21 cellular contexts compared by ENCODE assay signal in genomic region chr19:46629546-46630025, GRCh38. TPM values are rescaled to one million over a fixed set of nuclear protein-coding genes. Genes with fewer than 3 reads are reported as not detected.
DNase-seq lines count a peak whose midpoint lies in the region; ATAC-seq and TF ChIP-seq lines count a peak whose summit lies in the region.
"Had no signal": no experiment of that assay in that cellular context is flagged by ENCODE, and none has a peak within 500 bp of the region (broad histone marks: within the 10 kb centered on the region; RNA-seq: fewer than 3 reads in every experiment).

No MANE protein-coding gene starts in this region.

- no peaks in the 10 kb centered on the region for H3K36me3 ChIP-seq in heart left ventricle
- H3K36me3 ChIP-seq: adrenal gland, sigmoid colon had no signal

- CTCF ChIA-PET in activated CD8-positive, alpha-beta T cell treated with anti-CD3 and anti-CD28 coated beads, Interleukin-2, amount 10 ng/mL, durations not matched to agents 7 days and 5 days (lab: Charles Lee) = interaction anchor here (1.3 to 15.9 kb wide), 3 partner anchors 13 to 100 kb away, joined by 3 to 245 read pairs (median 13); partner anchors contain the start of gene DACT3

- H3K36me3 Mint-ChIP-seq in activated T-helper 2 cell treated with anti-CD3 and anti-CD28 coated beads, Interferon-gamma antibody, Interleukin-2, Interleukin-4, amounts not matched to agents 10 μg/mL and 5 μg/mL and 100 μg/mL, durations not matched to agents 14 hours and 24 hours and 36 hours (ENCODE audit: low read depth) = peaks cover 13% of the 10 kb centered on the region
- H3K36me3 Mint-ChIP-seq in activated CD8-positive, alpha-beta T cell treated with anti-CD3 and anti-CD28 coated beads, Interleukin-2, amount 10 ng/mL, durations not matched to agents 7 days and 5 days (ENCODE audit: low read depth) = no peaks in the 10 kb centered on the region

- no peak for TF ChIP-seq POLR2A in heart left ventricle (IDR thresholded peaks at IDR 0.05)

- ATAC-seq in heart left ventricle (peak in 3 of 4 donors; percentile 17 to 40 (median 38)), Right ventricle myocardium inferior (no peak), HG02840 (IDR thresholded peaks at IDR 0.05; ENCODE audit: low FRiP score, unreplicated experiment) (no peak)
- ATAC-seq in activated CD8-positive, alpha-beta T cell treated with anti-CD3 and anti-CD28 coated beads, Interleukin-2, amount 10 ng/mL, durations not matched to agents 7 days and 5 days = no peak
- ATAC-seq: esophagus mucosa had no signal

- POLR2A ChIA-PET in activated CD8-positive, alpha-beta T cell treated with anti-CD3 and anti-CD28 coated beads, Interleukin-2, amount 10 ng/mL, durations not matched to agents 7 days and 5 days (lab: Charles Lee) = interaction anchor here (1.1 to 3.3 kb wide), 2 partner anchors 11 to 31 kb away, joined by 3 to 21 read pairs; partner anchors contain the start of gene DACT3

- WGBS in heart left ventricle, 4 donors = 58 to 66% (median 62%) methylated on average over 11 to 15 of the region's 15 CpGs

- H3K4me3 Mint-ChIP-seq in activated T-helper 2 cell treated with anti-CD3 and anti-CD28 coated beads, Interferon-gamma antibody, Interleukin-2, Interleukin-4, amounts not matched to agents 10 μg/mL and 5 μg/mL and 100 μg/mL, durations not matched to agents 14 hours and 24 hours and 36 hours (ENCODE audit: low read depth) = no peak overlapping the region
- no peak overlapping the region for H3K4me3 Mint-ChIP-seq in activated CD8-positive, alpha-beta T cell treated with anti-CD3 and anti-CD28 coated beads, Interleukin-2, amount 10 ng/mL, durations not matched to agents 7 days and 5 days
- H3K4me3 Mint-ChIP-seq: activated T-cell treated with anti-CD3 and anti-CD28 coated beads, Interleukin-2, amount 50 U/mL, for 24 hours had no signal

- no peaks in the 10 kb centered on the region for H3K9me3 ChIP-seq in heart left ventricle
- H3K9me3 ChIP-seq: adrenal gland, Caco-2, sigmoid colon had no signal

- H3K4me1 ChIP-seq in heart left ventricle = peaks cover 0 to 47% (median 27%) of the 10 kb centered on the region in 12 donors

- no peaks in the 10 kb centered on the region for H3K9me3 Mint-ChIP-seq in activated T-helper 2 cell treated with anti-CD3 and anti-CD28 coated beads, Interferon-gamma antibody, Interleukin-2, Interleukin-4, amounts not matched to agents 10 μg/mL and 5 μg/mL and 100 μg/mL, durations not matched to agents 14 hours and 24 hours and 36 hours
- no peaks in the 10 kb centered on the region for H3K9me3 Mint-ChIP-seq in activated CD8-positive, alpha-beta T cell treated with anti-CD3 and anti-CD28 coated beads, Interleukin-2, amount 10 ng/mL, durations not matched to agents 7 days and 5 days (ENCODE audit: insufficient read depth)
- H3K9me3 Mint-ChIP-seq: activated T-cell treated with anti-CD3 and anti-CD28 coated beads, Interleukin-2, amount 50 U/mL, for 24 hours had no signal

- H3K27me3 ChIP-seq in heart left ventricle = peaks cover 0 to 18% (median 0%) of the 10 kb centered on the region in 9 donors
- H3K27me3 ChIP-seq: adrenal gland, sigmoid colon had no signal

- H3K27ac ChIP-seq in heart left ventricle = peak overlapping the region in 8 of 12 donors; percentile 8 to 54 (median 33)
- H3K27ac ChIP-seq: sigmoid colon had no signal

- peaks cover 21% of the 10 kb centered on the region for H3K4me1 Mint-ChIP-seq in activated T-helper 2 cell treated with anti-CD3 and anti-CD28 coated beads, Interferon-gamma antibody, Interleukin-2, Interleukin-4, amounts not matched to agents 10 μg/mL and 5 μg/mL and 100 μg/mL, durations not matched to agents 14 hours and 24 hours and 36 hours (ENCODE audit: low read depth)
- peaks cover 46% of the 10 kb centered on the region for H3K4me1 Mint-ChIP-seq in activated CD8-positive, alpha-beta T cell treated with anti-CD3 and anti-CD28 coated beads, Interleukin-2, amount 10 ng/mL, durations not matched to agents 7 days and 5 days (ENCODE audit: low read depth)

- DNase-seq in heart left ventricle (peak in 1 of 5 donors; percentile 67), Right ventricle myocardium inferior (ENCODE audit: missing footprints) (no peak), islet precursor cell (peak; percentile 71), DMS79 (lab: John Stamatoyannopoulos, UW) (no peak), NOMO-1 treated with DMSO at 0.1 percent for 48 hours (lab: John Stamatoyannopoulos, UW; ENCODE audit: unreplicated experiment) (no peak)
- DNase-seq in activated T-helper 2 cell treated with anti-CD3 and anti-CD28 coated beads, Interferon-gamma antibody, Interleukin-2, Interleukin-4, amounts not matched to agents 10 μg/mL and 5 μg/mL and 100 μg/mL, durations not matched to agents 14 hours and 24 hours and 36 hours (ENCODE audit: low spot score) = no peak
- DNase-seq in activated CD8-positive, alpha-beta T cell treated with anti-CD3 and anti-CD28 coated beads, Interleukin-2, amount 10 ng/mL, durations not matched to agents 7 days and 5 days = no peak
- DNase-seq: activated T-cell treated with anti-CD3 and anti-CD28 coated beads, Interleukin-2, amount 50 U/mL, for 24 hours; Caco-2; GOT3; NCI-H1436; NCI-H510A; sigmoid colon; stimulated activated CD4-positive, alpha-beta T cell treated with anti-CD3 and anti-CD28 coated beads, Interleukin-4, amount 100 ng/mL, for 24 hours; SW 1271 had no signal

- H3K27ac Mint-ChIP-seq in activated T-helper 2 cell treated with anti-CD3 and anti-CD28 coated beads, Interferon-gamma antibody, Interleukin-2, Interleukin-4, amounts not matched to agents 10 μg/mL and 5 μg/mL and 100 μg/mL, durations not matched to agents 14 hours and 24 hours and 36 hours = peak overlapping the region; percentile 22
- H3K27ac Mint-ChIP-seq in activated CD8-positive, alpha-beta T cell treated with anti-CD3 and anti-CD28 coated beads, Interleukin-2, amount 10 ng/mL, durations not matched to agents 7 days and 5 days = no peak overlapping the region
- H3K27ac Mint-ChIP-seq: activated T-cell treated with anti-CD3 and anti-CD28 coated beads, Interleukin-2, amount 50 U/mL, for 24 hours had no signal

- H3K27me3 Mint-ChIP-seq in activated T-helper 2 cell treated with anti-CD3 and anti-CD28 coated beads, Interferon-gamma antibody, Interleukin-2, Interleukin-4, amounts not matched to agents 10 μg/mL and 5 μg/mL and 100 μg/mL, durations not matched to agents 14 hours and 24 hours and 36 hours (ENCODE audit: low read depth) = no peaks in the 10 kb centered on the region
- no peaks in the 10 kb centered on the region for H3K27me3 Mint-ChIP-seq in activated CD8-positive, alpha-beta T cell treated with anti-CD3 and anti-CD28 coated beads, Interleukin-2, amount 10 ng/mL, durations not matched to agents 7 days and 5 days (ENCODE audit: low read depth)
- H3K27me3 Mint-ChIP-seq: activated T-cell treated with anti-CD3 and anti-CD28 coated beads, Interleukin-2, amount 50 U/mL, for 24 hours had no signal

- intact Hi-C loops in heart left ventricle (cut with DNase I) = no loop called here
- intact Hi-C loops in Right ventricle myocardium inferior (cut with DNase I) = no loop called here
- intact Hi-C loops in activated T-helper 2 cell treated with anti-CD3 and anti-CD28 coated beads, Interferon-gamma antibody, Interleukin-2, Interleukin-4, amounts not matched to agents 10 μg/mL and 5 μg/mL and 100 μg/mL, durations not matched to agents 14 hours and 24 hours and 36 hours (cut with micrococcal nuclease) = no loop called here

- no peak for TF ChIP-seq CTCF in heart left ventricle (IDR thresholded peaks at IDR 0.05)

- no peak overlapping the region for H3K4me3 ChIP-seq in heart left ventricle
- H3K4me3 ChIP-seq: adrenal gland, sigmoid colon had no signal

RNA-seq across cellular contexts. Expression of gene PTGIR, which starts 4.7 kb away (rescaled TPM):
- 10 to 100 TPM in 2 of 9 donors, 1 to 10 TPM in 7; 2.1 to 16.7 (median 4.9) TPM for total RNA-seq in heart left ventricle
- 1 to 10 TPM; 2.7 to 5.2 TPM for polyA plus RNA-seq in heart left ventricle
- 3.8 TPM for total RNA-seq in Right ventricle myocardium inferior
- total RNA-seq in activated T-helper 2 cell treated with anti-CD3 and anti-CD28 coated beads, Interferon-gamma antibody, Interleukin-2, Interleukin-4, amounts not matched to agents 10 μg/mL and 5 μg/mL and 100 μg/mL, durations not matched to agents 14 hours and 24 hours and 36 hours = 214 and 218 TPM in 2 replicates
- total RNA-seq in activated CD8-positive, alpha-beta T cell treated with anti-CD3 and anti-CD28 coated beads, Interleukin-2, amount 10 ng/mL, durations not matched to agents 7 days and 5 days = 10 to 100 TPM in 1 of 2 experiments, 1 to 10 TPM in 1; 8.8 to 10.4 TPM
- total RNA-seq: Caco-2 had no signal

RNA-seq across cellular contexts. Expression of gene GNG8, which starts 6.4 kb away (rescaled TPM):
- total RNA-seq in heart left ventricle = not detected
- polyA plus RNA-seq in heart left ventricle = not detected
- total RNA-seq in Right ventricle myocardium inferior = not detected
- 21.4 and 29.1 TPM in 2 replicates for total RNA-seq in activated T-helper 2 cell treated with anti-CD3 and anti-CD28 coated beads, Interferon-gamma antibody, Interleukin-2, Interleukin-4, amounts not matched to agents 10 μg/mL and 5 μg/mL and 100 μg/mL, durations not matched to agents 14 hours and 24 hours and 36 hours
- not detected for total RNA-seq in activated CD8-positive, alpha-beta T cell treated with anti-CD3 and anti-CD28 coated beads, Interleukin-2, amount 10 ng/mL, durations not matched to agents 7 days and 5 days
- total RNA-seq: Caco-2, esophagus mucosa, lower leg skin, OCI-LY7, sigmoid colon, urinary bladder had no signal
- polyA plus RNA-seq: adrenal gland, sigmoid colon, urinary bladder had no signal

RNA-seq across cellular contexts. Expression of gene CALM3, which starts 28.5 kb away (rescaled TPM):
- 100 to 1,000 TPM; 204 to 417 (median 283) TPM for total RNA-seq in heart left ventricle
- polyA plus RNA-seq in heart left ventricle = 100 to 1,000 TPM; 290 to 302 TPM
- total RNA-seq in Right ventricle myocardium inferior = 378 TPM
- 537 and 553 TPM in 2 replicates for total RNA-seq in activated T-helper 2 cell treated with anti-CD3 and anti-CD28 coated beads, Interferon-gamma antibody, Interleukin-2, Interleukin-4, amounts not matched to agents 10 μg/mL and 5 μg/mL and 100 μg/mL, durations not matched to agents 14 hours and 24 hours and 36 hours
- 100 to 1,000 TPM; 646 to 682 TPM for total RNA-seq in activated CD8-positive, alpha-beta T cell treated with anti-CD3 and anti-CD28 coated beads, Interleukin-2, amount 10 ng/mL, durations not matched to agents 7 days and 5 days

RNA-seq across cellular contexts. Expression of gene DACT3, which starts 31.4 kb away (rescaled TPM):
- 10 to 100 TPM in 7 of 9 donors, 1 to 10 TPM in 2; 8.8 to 23.4 (median 15.1) TPM for total RNA-seq in heart left ventricle
- 1 to 10 TPM; 2.4 to 9.1 TPM for polyA plus RNA-seq in heart left ventricle
- 14.1 TPM for total RNA-seq in Right ventricle myocardium inferior
- 6.1 and 6.5 TPM in 2 replicates for total RNA-seq in activated T-helper 2 cell treated with anti-CD3 and anti-CD28 coated beads, Interferon-gamma antibody, Interleukin-2, Interleukin-4, amounts not matched to agents 10 μg/mL and 5 μg/mL and 100 μg/mL, durations not matched to agents 14 hours and 24 hours and 36 hours
- total RNA-seq in activated CD8-positive, alpha-beta T cell treated with anti-CD3 and anti-CD28 coated beads, Interleukin-2, amount 10 ng/mL, durations not matched to agents 7 days and 5 days = under 1 TPM; 0.42 TPM

Comparison
In these comparisons a context has a peak if more than half of its experiments do, and no peak if none do; other contexts are left out.
1. ATAC-seq: peak in heart left ventricle (3 of 4); none in Right ventricle myocardium inferior (single experiment), HG02840 (single experiment) and activated CD8-positive, alpha-beta T cell treated with anti-CD3 and anti-CD28 coated beads, Interleukin-2, amount 10 ng/mL, durations not matched to agents 7 days and 5 days (single experiment).
2. RNA of gene PTGIR, which starts 4.7 kb away (total RNA-seq): 214 to 218 TPM in activated T-helper 2 cell treated with anti-CD3 and anti-CD28 coated beads, Interferon-gamma antibody, Interleukin-2, Interleukin-4, amounts not matched to agents 10 μg/mL and 5 μg/mL and 100 μg/mL, durations not matched to agents 14 hours and 24 hours and 36 hours; 8.8 to 10.4 TPM in activated CD8-positive, alpha-beta T cell treated with anti-CD3 and anti-CD28 coated beads, Interleukin-2, amount 10 ng/mL, durations not matched to agents 7 days and 5 days, 2.1 to 16.7 TPM in heart left ventricle and 3.8 TPM in Right ventricle myocardium inferior (single experiment); every median in the first group is over 10 times any median in the second.
3. RNA of gene GNG8, which starts 6.4 kb away (total RNA-seq): 21.4 to 29.1 TPM in activated T-helper 2 cell treated with anti-CD3 and anti-CD28 coated beads, Interferon-gamma antibody, Interleukin-2, Interleukin-4, amounts not matched to agents 10 μg/mL and 5 μg/mL and 100 μg/mL, durations not matched to agents 14 hours and 24 hours and 36 hours; not detected in activated CD8-positive, alpha-beta T cell treated with anti-CD3 and anti-CD28 coated beads, Interleukin-2, amount 10 ng/mL, durations not matched to agents 7 days and 5 days, not detected in heart left ventricle and not detected in Right ventricle myocardium inferior (single experiment); every median in the first group is over 10 times any median in the second.